Comparison of ENCODE assay signal across 15 cellular contexts in the genomic region with DNA sequence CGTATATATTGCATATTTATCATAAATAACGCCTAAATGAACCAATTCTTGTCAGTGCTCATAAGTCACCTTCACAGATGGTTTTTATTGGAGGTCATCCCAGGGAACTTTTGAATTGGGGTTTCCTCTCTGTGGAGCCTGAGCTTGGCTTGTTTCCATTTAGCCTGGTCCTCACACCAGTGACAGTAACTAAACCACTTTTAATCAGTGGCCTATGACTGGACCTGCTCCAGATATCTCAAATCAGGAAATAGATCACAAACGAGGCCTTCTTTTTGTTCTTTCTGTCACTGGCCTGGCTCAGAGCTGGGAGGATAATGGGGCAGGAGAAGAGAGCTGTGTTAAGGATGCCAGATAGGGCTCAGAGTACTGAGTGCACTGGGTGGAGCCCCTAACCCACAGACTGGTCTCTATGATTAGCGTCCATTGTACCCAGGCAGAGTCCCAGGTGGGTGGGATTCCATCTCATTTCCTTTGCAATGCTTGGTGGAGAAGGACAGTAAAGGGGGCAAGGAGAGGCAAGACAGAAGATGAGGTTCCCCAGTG.
DNase-seq lines count a peak whose midpoint lies in the region; ATAC-seq and TF ChIP-seq lines count a peak whose summit lies in the region.
"Had no signal": no experiment of that assay in that cellular context is flagged by ENCODE, and none has a peak within 500 bp of the region (broad histone marks: within the 10 kb centered on the region; RNA-seq: fewer than 3 reads in every experiment).

No MANE protein-coding gene starts in this region.

- peaks cover 11% of the 10 kb centered on the region for H3K27me3 ChIP-seq in BE2C
- no peaks in the 10 kb centered on the region for H3K27me3 ChIP-seq in MM.1S (replicated peaks; ENCODE audit: insufficient read depth, low read length)
- peaks cover 0 to 5% (median 0%) of the 10 kb centered on the region in 4 donors for H3K27me3 ChIP-seq in esophagus muscularis mucosa

- H3K27me3 Mint-ChIP-seq in stimulated activated naive CD8-positive, alpha-beta T cell treated with anti-CD3 and anti-CD28 coated beads, Interleukin-15, amount 100 ng/mL, for 72 hours = peaks cover 44% of the 10 kb centered on the region

- TF ChIP-seq CTCF in BE2C (IDR thresholded peaks at IDR 0.05; ENCODE audit: low read depth, low read length) (no peak), MM.1S (IDR thresholded peaks at IDR 0.05; ENCODE audit: low read length) (no peak), esophagus muscularis mucosa (IDR thresholded peaks at IDR 0.05) (no peak)

- no peak for TF ChIP-seq POLR2A in esophagus muscularis mucosa (IDR thresholded peaks at IDR 0.05; ENCODE audit: low read depth)

- H3K9ac ChIP-seq in MM.1S (ENCODE audit: low read length) = no peak overlapping the region

- ATAC-seq in SK-N-SH treated with all-trans-retinoic acid at 6 μM for 48 hours = no peak; the same call in 2 of the 3 replicates
- ATAC-seq in GM21447 (IDR thresholded peaks at IDR 0.05; ENCODE audit: unreplicated experiment) = no peak
- no peak for ATAC-seq in GM21737 (IDR thresholded peaks at IDR 0.05; ENCODE audit: unreplicated experiment)
- no peak for ATAC-seq in stimulated activated naive CD8-positive, alpha-beta T cell treated with anti-CD3 and anti-CD28 coated beads, Interleukin-15, amount 100 ng/mL, for 72 hours
- ATAC-seq: GM23338 had no signal

- H3K9me3 ChIP-seq in BE2C (no peaks in the 10 kb centered on the region), MM.1S (replicated peaks; ENCODE audit: insufficient read depth, low read length) (no peaks in the 10 kb centered on the region), esophagus muscularis mucosa (no peaks in the 10 kb centered on the region)

- H3F3A ChIP-seq in MM.1S (ENCODE audit: insufficient read depth, low read length) = no peaks in the 10 kb centered on the region

- WGBS in esophagus muscularis mucosa = 76% methylated on average over 4 of the region's 4 CpGs

- H3K4me2 ChIP-seq in MM.1S (ENCODE audit: low read depth, low read length) = 0 out of 2 replicates have a peak overlapping the region, but pooled peaks have one; percentile 10
- H3K4me2 ChIP-seq: GM23338 had no signal

- no peak overlapping the region for H3K27ac Mint-ChIP-seq in stimulated activated naive CD8-positive, alpha-beta T cell treated with anti-CD3 and anti-CD28 coated beads, Interleukin-15, amount 100 ng/mL, for 72 hours
- H3K27ac Mint-ChIP-seq: B cell; CD4-positive, alpha-beta memory T cell; GM23338; H9 had no signal

- TF ChIP-seq EP300 in esophagus muscularis mucosa (IDR thresholded peaks at IDR 0.05) = no peak

- intact Hi-C loops in esophagus muscularis mucosa (cut with DNase I) = no loop called here

- H4K20me1 ChIP-seq in MM.1S (ENCODE audit: insufficient read depth, low read length) = no peaks in the 10 kb centered on the region

- H3K79me2 ChIP-seq in MM.1S (ENCODE audit: low read length) = no peaks in the 10 kb centered on the region

- H3K4me3 ChIP-seq in BE2C (ENCODE audit: low read depth, low read length) = no peak overlapping the region
- no peak overlapping the region for H3K4me3 ChIP-seq in MM.1S (ENCODE audit: low read length)
- H3K4me3 ChIP-seq in esophagus muscularis mucosa = no peak overlapping the region
- H3K4me3 ChIP-seq: GM12878, GM23338 had no signal

- H3K36me3 ChIP-seq in BE2C (no peaks in the 10 kb centered on the region), MM.1S (replicated peaks; ENCODE audit: insufficient read depth, low read length) (no peaks in the 10 kb centered on the region), esophagus muscularis mucosa (no peaks in the 10 kb centered on the region)

- peak; percentile 29 for DNase-seq in BE2C
- no peak for DNase-seq in MM.1S
- peak; percentile 79 for DNase-seq in esophagus muscularis mucosa (ENCODE audit: extremely low spot score)
- no peak for DNase-seq in GOT3 (lab: John Stamatoyannopoulos, UW)
- DNase-seq in stimulated activated naive CD8-positive, alpha-beta T cell treated with anti-CD3 and anti-CD28 coated beads, Interleukin-15, amount 100 ng/mL, for 72 hours = no peak
- DNase-seq: CD4-positive, alpha-beta memory T cell; DMS79; H9 had no signal

- H3K4me1 Mint-ChIP-seq in stimulated activated naive CD8-positive, alpha-beta T cell treated with anti-CD3 and anti-CD28 coated beads, Interleukin-15, amount 100 ng/mL, for 72 hours = no peaks in the 10 kb centered on the region
- H3K4me1 Mint-ChIP-seq: B cell; CD4-positive, alpha-beta memory T cell; GM23338 had no signal

- no peaks in the 10 kb centered on the region for H3K9me3 Mint-ChIP-seq in stimulated activated naive CD8-positive, alpha-beta T cell treated with anti-CD3 and anti-CD28 coated beads, Interleukin-15, amount 100 ng/mL, for 72 hours
- H3K9me3 Mint-ChIP-seq: GM23338, H9 had no signal

- H3K9me2 ChIP-seq in MM.1S (replicated peaks; ENCODE audit: insufficient read depth, low read length) = no peaks in the 10 kb centered on the region

- H3K27ac ChIP-seq in MM.1S (ENCODE audit: low read length) (no peak overlapping the region), esophagus muscularis mucosa (replicated peaks in 1 of 4) (no peak overlapping the region)
- H3K27ac ChIP-seq: C4-2B had no signal

- no peak overlapping the region for H3K4me3 Mint-ChIP-seq in stimulated activated naive CD8-positive, alpha-beta T cell treated with anti-CD3 and anti-CD28 coated beads, Interleukin-15, amount 100 ng/mL, for 72 hours
- H3K4me3 Mint-ChIP-seq: B cell; CD4-positive, alpha-beta memory T cell; GM23338; H9 had no signal

- H3K4me1 ChIP-seq in BE2C (peaks cover 2% of the 10 kb centered on the region), MM.1S (ENCODE audit: low read length) (peaks cover 14% of the 10 kb centered on the region), esophagus muscularis mucosa (peaks cover 0 to 3% (median 0%) of the 10 kb centered on the region in 4 donors)

- H2AFZ ChIP-seq in MM.1S (ENCODE audit: low read length) = no peak overlapping the region
- H2AFZ ChIP-seq: GM23338 had no signal

TF ChIP-seq in SK-N-SH treated with all-trans-retinoic acid at 6 μM for 48 hours, 23 proteins besides CTCF, POLR2A, EP300 and RAD21 (continues in another document):
- TF ChIP-seq, protein P1, sequence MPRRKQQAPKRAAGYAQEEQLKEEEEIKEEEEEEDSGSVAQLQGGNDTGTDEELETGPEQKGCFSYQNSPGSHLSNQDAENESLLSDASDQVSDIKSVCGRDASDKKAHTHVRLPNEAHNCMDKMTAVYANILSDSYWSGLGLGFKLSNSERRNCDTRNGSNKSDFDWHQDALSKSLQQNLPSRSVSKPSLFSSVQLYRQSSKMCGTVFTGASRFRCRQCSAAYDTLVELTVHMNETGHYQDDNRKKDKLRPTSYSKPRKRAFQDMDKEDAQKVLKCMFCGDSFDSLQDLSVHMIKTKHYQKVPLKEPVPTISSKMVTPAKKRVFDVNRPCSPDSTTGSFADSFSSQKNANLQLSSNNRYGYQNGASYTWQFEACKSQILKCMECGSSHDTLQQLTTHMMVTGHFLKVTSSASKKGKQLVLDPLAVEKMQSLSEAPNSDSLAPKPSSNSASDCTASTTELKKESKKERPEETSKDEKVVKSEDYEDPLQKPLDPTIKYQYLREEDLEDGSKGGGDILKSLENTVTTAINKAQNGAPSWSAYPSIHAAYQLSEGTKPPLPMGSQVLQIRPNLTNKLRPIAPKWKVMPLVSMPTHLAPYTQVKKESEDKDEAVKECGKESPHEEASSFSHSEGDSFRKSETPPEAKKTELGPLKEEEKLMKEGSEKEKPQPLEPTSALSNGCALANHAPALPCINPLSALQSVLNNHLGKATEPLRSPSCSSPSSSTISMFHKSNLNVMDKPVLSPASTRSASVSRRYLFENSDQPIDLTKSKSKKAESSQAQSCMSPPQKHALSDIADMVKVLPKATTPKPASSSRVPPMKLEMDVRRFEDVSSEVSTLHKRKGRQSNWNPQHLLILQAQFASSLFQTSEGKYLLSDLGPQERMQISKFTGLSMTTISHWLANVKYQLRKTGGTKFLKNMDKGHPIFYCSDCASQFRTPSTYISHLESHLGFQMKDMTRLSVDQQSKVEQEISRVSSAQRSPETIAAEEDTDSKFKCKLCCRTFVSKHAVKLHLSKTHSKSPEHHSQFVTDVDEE (CRISPR knock-in tag; IDR thresholded peaks at IDR 0.05) = no peak; the same call in 1 of the 2 replicates
- TF ChIP-seq ZNF70 (CRISPR knock-in tag; IDR thresholded peaks at IDR 0.05) = no peak
- no peak for TF ChIP-seq BACH2 (CRISPR knock-in tag; IDR thresholded peaks at IDR 0.05; ENCODE audit: borderline replicate concordance)
- TF ChIP-seq, protein P2, sequence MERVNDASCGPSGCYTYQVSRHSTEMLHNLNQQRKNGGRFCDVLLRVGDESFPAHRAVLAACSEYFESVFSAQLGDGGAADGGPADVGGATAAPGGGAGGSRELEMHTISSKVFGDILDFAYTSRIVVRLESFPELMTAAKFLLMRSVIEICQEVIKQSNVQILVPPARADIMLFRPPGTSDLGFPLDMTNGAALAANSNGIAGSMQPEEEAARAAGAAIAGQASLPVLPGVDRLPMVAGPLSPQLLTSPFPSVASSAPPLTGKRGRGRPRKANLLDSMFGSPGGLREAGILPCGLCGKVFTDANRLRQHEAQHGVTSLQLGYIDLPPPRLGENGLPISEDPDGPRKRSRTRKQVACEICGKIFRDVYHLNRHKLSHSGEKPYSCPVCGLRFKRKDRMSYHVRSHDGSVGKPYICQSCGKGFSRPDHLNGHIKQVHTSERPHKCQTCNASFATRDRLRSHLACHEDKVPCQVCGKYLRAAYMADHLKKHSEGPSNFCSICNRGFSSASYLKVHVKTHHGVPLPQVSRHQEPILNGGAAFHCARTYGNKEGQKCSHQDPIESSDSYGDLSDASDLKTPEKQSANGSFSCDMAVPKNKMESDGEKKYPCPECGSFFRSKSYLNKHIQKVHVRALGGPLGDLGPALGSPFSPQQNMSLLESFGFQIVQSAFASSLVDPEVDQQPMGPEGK (CRISPR knock-in tag; IDR thresholded peaks at IDR 0.05; ENCODE audit: borderline replicate concordance) = no peak
- TF ChIP-seq ZFP3 (CRISPR knock-in tag; IDR thresholded peaks at IDR 0.05) = 0 out of 2 replicates have a peak, but pooled peaks have one; percentile 24
- no peak for TF ChIP-seq SNAI2 (CRISPR knock-in tag; IDR thresholded peaks at IDR 0.05)
- TF ChIP-seq, protein P3, sequence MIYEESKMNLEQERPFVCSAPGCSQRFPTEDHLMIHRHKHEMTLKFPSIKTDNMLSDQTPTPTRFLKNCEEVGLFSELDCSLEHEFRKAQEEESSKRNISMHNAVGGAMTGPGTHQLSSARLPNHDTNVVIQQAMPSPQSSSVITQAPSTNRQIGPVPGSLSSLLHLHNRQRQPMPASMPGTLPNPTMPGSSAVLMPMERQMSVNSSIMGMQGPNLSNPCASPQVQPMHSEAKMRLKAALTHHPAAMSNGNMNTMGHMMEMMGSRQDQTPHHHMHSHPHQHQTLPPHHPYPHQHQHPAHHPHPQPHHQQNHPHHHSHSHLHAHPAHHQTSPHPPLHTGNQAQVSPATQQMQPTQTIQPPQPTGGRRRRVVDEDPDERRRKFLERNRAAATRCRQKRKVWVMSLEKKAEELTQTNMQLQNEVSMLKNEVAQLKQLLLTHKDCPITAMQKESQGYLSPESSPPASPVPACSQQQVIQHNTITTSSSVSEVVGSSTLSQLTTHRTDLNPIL (CRISPR knock-in tag; IDR thresholded peaks at IDR 0.05; ENCODE audit: low read depth) = no peak
- no peak for TF ChIP-seq ZC3H10 (CRISPR knock-in tag; IDR thresholded peaks at IDR 0.05)
- 0 out of 2 replicates have a peak, but pooled peaks have one; percentile 31 for TF ChIP-seq TCF4 (CRISPR knock-in tag; IDR thresholded peaks at IDR 0.05; ENCODE audit: borderline replicate concordance)

Comparison
In these comparisons a context has a peak if more than half of its experiments do, and no peak if none do; other contexts are left out.
1. DNase-seq: peak in BE2C (single experiment) and esophagus muscularis mucosa (single experiment); none in MM.1S (single experiment), GOT3 (single experiment) and stimulated activated naive CD8-positive, alpha-beta T cell treated with anti-CD3 and anti-CD28 coated beads, Interleukin-15, amount 100 ng/mL, for 72 hours (0 of 2).